20 cellular contexts compared by ENCODE assay signal in the genomic region with DNA sequence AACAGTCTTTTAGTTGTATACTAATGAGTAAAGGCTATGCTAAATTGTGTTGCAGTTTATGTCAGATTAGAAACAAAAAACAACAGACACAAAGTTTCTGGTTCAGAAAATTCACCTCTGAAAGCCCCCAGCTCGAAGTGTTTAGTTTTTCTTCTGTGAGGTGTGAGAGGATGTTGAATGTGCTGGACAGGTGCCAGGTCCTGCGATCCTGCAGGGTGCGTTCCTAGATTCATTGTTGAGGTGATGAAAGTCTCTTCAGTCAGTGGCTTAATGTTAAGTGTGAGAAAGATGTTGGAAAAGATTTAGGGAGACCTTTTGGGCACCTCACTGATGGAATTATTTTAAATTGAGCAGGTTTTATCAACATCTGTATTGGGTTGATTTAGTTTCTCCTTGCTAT.
"Had no signal": no experiment of that assay in that cellular context is flagged by ENCODE, and none has a peak within 500 bp of the region (broad histone marks: within the 10 kb centered on the region; RNA-seq: fewer than 3 reads in every experiment).

No MANE protein-coding gene starts in this region.

- H3K27me3 ChIP-seq: cardiac muscle cell, ovary, right lobe of liver, tibial nerve had no signal

- H3K4me3 ChIP-seq: cardiac muscle cell, lower lobe of right lung, ovary, right lobe of liver, tibial nerve had no signal

- H3K4me1 Mint-ChIP-seq: activated CD4-positive, alpha-beta T cell treated with anti-CD3 and anti-CD28 coated beads, Interleukin-2, amount 10 ng/mL, durations not matched to agents 7 days and 5 days; natural killer cell had no signal

- H3K27me3 Mint-ChIP-seq: activated CD4-positive, alpha-beta T cell treated with anti-CD3 and anti-CD28 coated beads, Interleukin-2, amount 10 ng/mL, durations not matched to agents 7 days and 5 days; activated naive CD4-positive, alpha-beta T cell treated with anti-CD3 and anti-CD28 coated beads, Interleukin-2, amount 50 U/mL, for 24 hours; activated T-cell treated with anti-CD3 and anti-CD28 coated beads, Interleukin-2, amount 50 U/mL, for 24 hours; dendritic cell treated with granulocyte-macrophage colony-stimulating factor and Interleukin-4, amounts not matched to agents 40 ng/mL and 50 ng/mL, for 4 days; stimulated activated naive CD8-positive, alpha-beta T cell treated with anti-CD3 and anti-CD28 coated beads, Interleukin-15, Interleukin-2, amounts not matched to agents 100 ng/mL and 50 ng/mL, for 24 hours had no signal

- H3K36me3 Mint-ChIP-seq: activated naive CD4-positive, alpha-beta T cell treated with anti-CD3 and anti-CD28 coated beads, Interleukin-2, amount 50 U/mL, for 24 hours; natural killer cell had no signal

- H3K9me3 ChIP-seq: lower lobe of right lung, ovary, right lobe of liver, tibial nerve had no signal

- H3K36me3 ChIP-seq: cardiac muscle cell, lower lobe of right lung, ovary, right lobe of liver, tibial nerve had no signal

- H3K27ac Mint-ChIP-seq: activated CD4-positive, alpha-beta T cell treated with anti-CD3 and anti-CD28 coated beads, Interleukin-2, amount 10 ng/mL, durations not matched to agents 7 days and 5 days; activated CD8-positive, alpha-beta T cell treated with anti-CD3 and anti-CD28 coated beads, Interleukin-2, amount 10 ng/mL, durations not matched to agents 7 days and 5 days; activated naive CD4-positive, alpha-beta T cell treated with anti-CD3 and anti-CD28 coated beads, Interleukin-2, amount 50 U/mL, for 24 hours; activated T-cell treated with anti-CD3 and anti-CD28 coated beads, Interleukin-2, amount 50 U/mL, for 24 hours; dendritic cell treated with granulocyte-macrophage colony-stimulating factor and Interleukin-4, amounts not matched to agents 40 ng/mL and 50 ng/mL, for 4 days; effector memory CD8-positive, alpha-beta T cell; natural killer cell; stimulated activated naive CD8-positive, alpha-beta T cell treated with anti-CD3 and anti-CD28 coated beads, Interleukin-15, Interleukin-2, amounts not matched to agents 100 ng/mL and 50 ng/mL, for 24 hours had no signal

- H3K4me3 Mint-ChIP-seq: activated CD4-positive, alpha-beta T cell treated with anti-CD3 and anti-CD28 coated beads, Interleukin-2, amount 10 ng/mL, durations not matched to agents 7 days and 5 days; activated CD8-positive, alpha-beta T cell treated with anti-CD3 and anti-CD28 coated beads, Interleukin-2, amount 10 ng/mL, durations not matched to agents 7 days and 5 days; activated naive CD4-positive, alpha-beta T cell treated with anti-CD3 and anti-CD28 coated beads, Interleukin-2, amount 50 U/mL, for 24 hours; activated T-cell treated with anti-CD3 and anti-CD28 coated beads, Interleukin-2, amount 50 U/mL, for 24 hours; dendritic cell treated with granulocyte-macrophage colony-stimulating factor and Interleukin-4, amounts not matched to agents 40 ng/mL and 50 ng/mL, for 4 days; effector memory CD8-positive, alpha-beta T cell; natural killer cell; stimulated activated naive CD8-positive, alpha-beta T cell treated with anti-CD3 and anti-CD28 coated beads, Interleukin-15, Interleukin-2, amounts not matched to agents 100 ng/mL and 50 ng/mL, for 24 hours had no signal

- DNase-seq: activated CD4-positive, alpha-beta T cell treated with anti-CD3 and anti-CD28 coated beads, Interleukin-2, amount 10 ng/mL, durations not matched to agents 7 days and 5 days; activated CD8-positive, alpha-beta T cell treated with anti-CD3 and anti-CD28 coated beads, Interleukin-2, amount 10 ng/mL, durations not matched to agents 7 days and 5 days; activated T-cell treated with anti-CD3 and anti-CD28 coated beads, Interleukin-2, amount 50 U/mL, for 24 hours; effector memory CD8-positive, alpha-beta T cell; foreskin fibroblast; hippocampal formation; islet precursor cell; lower lobe of right lung; natural killer cell; ovary; right lobe of liver; small intestine; stimulated activated CD4-positive, alpha-beta T cell treated with anti-CD3 and anti-CD28 coated beads, Interleukin-15, amount 100 ng/mL, for 24 hours; stimulated activated CD4-positive, alpha-beta T cell treated with anti-CD3 and anti-CD28 coated beads, Interleukin-2, amount 100 ng/mL, for 48 hours had no signal

- H3K4me1 ChIP-seq: lower lobe of right lung, right lobe of liver, tibial nerve had no signal

- H3K27ac ChIP-seq: cardiac muscle cell, epithelial cell of prostate, lower lobe of right lung, ovary, right lobe of liver, tibial nerve had no signal

- H3K9me3 Mint-ChIP-seq: activated CD4-positive, alpha-beta T cell treated with anti-CD3 and anti-CD28 coated beads, Interleukin-2, amount 10 ng/mL, durations not matched to agents 7 days and 5 days; activated naive CD4-positive, alpha-beta T cell treated with anti-CD3 and anti-CD28 coated beads, Interleukin-2, amount 50 U/mL, for 24 hours; activated T-cell treated with anti-CD3 and anti-CD28 coated beads, Interleukin-2, amount 50 U/mL, for 24 hours; dendritic cell treated with granulocyte-macrophage colony-stimulating factor and Interleukin-4, amounts not matched to agents 40 ng/mL and 50 ng/mL, for 4 days; effector memory CD8-positive, alpha-beta T cell; natural killer cell; stimulated activated naive CD8-positive, alpha-beta T cell treated with anti-CD3 and anti-CD28 coated beads, Interleukin-15, Interleukin-2, amounts not matched to agents 100 ng/mL and 50 ng/mL, for 24 hours had no signal
